ENCODE assay signal across 16 cellular contexts in the genomic region with DNA sequence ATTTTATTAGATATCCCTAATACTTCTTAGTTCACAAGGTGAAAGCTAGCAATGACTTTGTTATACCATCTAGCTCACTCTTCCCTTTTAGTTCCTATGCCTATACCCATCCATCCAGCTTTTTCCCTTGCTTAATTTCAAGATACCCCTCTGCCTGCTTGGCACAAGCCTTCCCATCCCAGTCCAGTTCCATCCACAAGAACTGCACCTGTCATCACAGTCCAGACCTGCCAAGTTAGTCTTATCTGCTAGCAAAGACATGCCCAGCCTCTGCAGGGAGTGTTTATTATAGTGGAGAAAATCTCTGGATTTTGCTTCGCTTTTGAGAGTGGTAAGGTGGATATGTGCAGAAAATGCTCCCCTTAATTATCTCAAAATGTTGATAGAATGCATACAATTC.
A peak's percentile ranks its signal among the peaks of the same experiment; 100 is the strongest.
DNase-seq lines count a peak whose midpoint lies in the region; ATAC-seq and TF ChIP-seq lines count a peak whose summit lies in the region.
"Had no signal": no experiment of that assay in that cellular context is flagged by ENCODE, and none has a peak within 500 bp of the region (broad histone marks: within the 10 kb centered on the region; RNA-seq: fewer than 3 reads in every experiment).

No MANE protein-coding gene starts in this region.

- in situ Hi-C loops in GM23248 (cut with MboI), result no loop called here

- H3K4me1 ChIP-seq in psoas muscle (peaks cover 54% of the 10 kb centered on the region), uterus (no peaks in the 10 kb centered on the region), GM23248 (ENCODE audit: insufficient read depth) (no peaks in the 10 kb centered on the region)
- H3K4me1 ChIP-seq: HAP-1 had no signal

- DNase-seq in NCI-H2171 treated with DMSO at 0.1 percent for 48 hours (lab: John Stamatoyannopoulos, UW) (peak; percentile 40), NCI-H2171 (lab: John Stamatoyannopoulos, UW) (no peak), NCI-H1105 (lab: John Stamatoyannopoulos, UW) (peak; percentile 39), cerebellar cortex (ENCODE audit: low spot score) (peak; percentile 98), psoas muscle (no peak), uterus (no peak), GM23248 (no peak)
- DNase-seq: COR-L47, DMS53, NCI-H510A, SIG-M5, SW 1271 had no signal

- WGBS in psoas muscle, 3 donors, result 35 to 41% (median 38%) methylated on average over 1 of the region's 1 CpG
- 98 to 100% methylated on average over 1 of the region's 1 CpG for WGBS in GM23248 (ENCODE audit: low coverage in 1 of 2, low lambda C conversion rate in 2 of 2, missing lambda C conversion rate in 2 of 2), 2 experiments

- H4K20me1 ChIP-seq in GM23248 (ENCODE audit: insufficient read depth), result no peaks in the 10 kb centered on the region; the same call in 1 of the 2 replicates
- H4K20me1 ChIP-seq: BLaER1 treated with 17β-estradiol and CSF1 and Interleukin-3, amounts not matched to agents 10 nM and 100 nM had no signal

- no peaks in the 10 kb centered on the region for H3F3A ChIP-seq in GM23248 (ENCODE audit: insufficient read depth)

- TF ChIP-seq POLR2A in uterus (IDR thresholded peaks at IDR 0.05), result no peak

- no peak overlapping the region for H2AFZ ChIP-seq in GM23248

- H3K36me3 ChIP-seq in psoas muscle (ENCODE audit: insufficient read depth in 1 of 2, low read depth in 1 of 2) (no peaks in the 10 kb centered on the region), uterus (no peaks in the 10 kb centered on the region), GM23248 (ENCODE audit: low read depth) (no peaks in the 10 kb centered on the region)
- H3K36me3 ChIP-seq: BLaER1 treated with 17β-estradiol and CSF1 and Interleukin-3, amounts not matched to agents 10 nM and 100 nM; HAP-1 had no signal

- H3K4me3 ChIP-seq in psoas muscle (peak overlapping the region; percentile 34), uterus (no peak overlapping the region), GM23248 (no peak overlapping the region)
- H3K4me3 ChIP-seq: BLaER1 treated with 17β-estradiol and CSF1 and Interleukin-3, amounts not matched to agents 10 nM and 100 nM; HAP-1 had no signal

- intact Hi-C loops in psoas muscle (cut with DNase I), result loop anchor here in 1 of 2 donors (5.0 kb wide), 1 partner anchor 34 kb away; no protein-coding TSS in a partner anchor
- intact Hi-C loops in uterus (cut with DNase I; ENCODE audit: low total_unique reads), result loop anchor here (10.0 kb wide), 1 partner anchor 127 kb away; no protein-coding TSS in a partner anchor

- peaks cover 20% of the 10 kb centered on the region; the same call in 1 of the 2 replicates for H3K79me2 ChIP-seq in GM23248 (ENCODE audit: insufficient read depth)

- H3K27ac ChIP-seq in psoas muscle (peak overlapping the region; percentile 69), uterus (no peak overlapping the region), GM23248 (no peak overlapping the region)
- H3K27ac ChIP-seq: BLaER1 treated with 17β-estradiol and CSF1 and Interleukin-3, amounts not matched to agents 10 nM and 100 nM had no signal

- H3K4me2 ChIP-seq in GM23248 (ENCODE audit: unreplicated experiment), result no peak overlapping the region

- no peaks in the 10 kb centered on the region for H3K9me2 ChIP-seq in GM23248 (ENCODE audit: insufficient read depth)

- TF ChIP-seq CTCF in psoas muscle (IDR thresholded peaks at IDR 0.05) (no peak), uterus (IDR thresholded peaks at IDR 0.05) (no peak)

- no peaks in the 10 kb centered on the region for H3K9me3 ChIP-seq in psoas muscle
- H3K9me3 ChIP-seq in uterus, result no peaks in the 10 kb centered on the region
- H3K9me3 ChIP-seq in GM23248 (ENCODE audit: low read depth), result no peaks in the 10 kb centered on the region
- H3K9me3 ChIP-seq: HAP-1 had no signal

- ATAC-seq in psoas muscle (peak; percentile 68 to 70 (median 69)), GM21515 (IDR thresholded peaks at IDR 0.05; ENCODE audit: unreplicated experiment) (no peak)
- ATAC-seq: HepG2 had no signal

- H3K27me3 ChIP-seq in psoas muscle (ENCODE audit: insufficient read depth in 3 of 3, low read length in 2 of 3), result no peaks in the 10 kb centered on the region
- no peaks in the 10 kb centered on the region for H3K27me3 ChIP-seq in uterus
- H3K27me3 ChIP-seq in GM23248 (replicated peaks; ENCODE audit: insufficient read depth), result no peaks in the 10 kb centered on the region
- H3K27me3 ChIP-seq: BLaER1 treated with 17β-estradiol and CSF1 and Interleukin-3, amounts not matched to agents 10 nM and 100 nM had no signal

- no peak overlapping the region for H3K9ac ChIP-seq in GM23248
- H3K9ac ChIP-seq: BLaER1 treated with 17β-estradiol and CSF1 and Interleukin-3, amounts not matched to agents 10 nM and 100 nM had no signal

Comparison
In these comparisons a context has a peak if more than half of its experiments do, and no peak if none do; other contexts are left out.
1. DNase-seq: peak in NCI-H2171 treated with DMSO at 0.1 percent for 48 hours (single experiment), NCI-H1105 (single experiment) and cerebellar cortex (single experiment); none in NCI-H2171 (single experiment), psoas muscle (0 of 2), uterus (0 of 2) and GM23248 (single experiment).